ENCODE assay signal across 9 cellular contexts in the genomic region with DNA sequence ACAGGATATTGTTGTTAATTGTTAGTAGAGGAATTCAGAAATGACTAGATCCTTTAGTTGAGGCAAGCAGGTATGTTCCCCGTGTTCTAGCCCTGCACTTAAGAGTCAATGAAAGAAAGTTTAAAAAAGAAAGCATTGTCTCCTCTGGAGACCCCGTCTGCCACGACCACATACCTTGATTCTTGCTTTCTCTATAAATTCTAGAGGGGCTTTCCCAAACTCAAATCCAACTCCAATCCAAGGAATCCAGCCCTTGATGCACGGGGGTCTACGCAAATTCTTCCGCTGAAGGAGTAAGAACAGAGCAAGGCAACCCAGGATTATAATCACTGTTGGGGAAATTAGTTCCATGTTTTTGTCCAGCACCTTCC. TPM values are rescaled to one million over a fixed set of nuclear protein-coding genes. Genes with fewer than 3 reads are reported as not detected.
DNase-seq lines count a peak whose midpoint lies in the region; ATAC-seq and TF ChIP-seq lines count a peak whose summit lies in the region.
"Had no signal": no experiment of that assay in that cellular context is flagged by ENCODE, and none has a peak within 500 bp of the region (broad histone marks: within the 10 kb centered on the region; RNA-seq: fewer than 3 reads in every experiment).

No MANE protein-coding gene starts in this region.

- peak; percentile 17 for DNase-seq in DMS79 treated with DMSO at 0.1 percent for 48 hours (lab: John Stamatoyannopoulos, UW)
- no peak for DNase-seq in DMS79 (lab: John Stamatoyannopoulos, UW)
- no peak for DNase-seq in activated CD8-positive, alpha-beta T cell treated with anti-CD3 and anti-CD28 coated beads, Interleukin-2, amount 10 ng/mL, durations not matched to agents 7 days and 5 days
- no peak for DNase-seq in iPS DF 6.9 (ENCODE audit: low read depth, low spot score)
- no peak for DNase-seq in spleen
- no peak for DNase-seq in stimulated activated CD4-positive, alpha-beta T cell treated with anti-CD3 and anti-CD28 coated beads, Interleukin-2, amount 100 ng/mL, for 48 hours
- DNase-seq in stimulated activated CD4-positive, alpha-beta T cell treated with anti-CD3 and anti-CD28 coated beads, Interleukin-1b, Interleukin-23, amount 100 ng/mL, for 48 hours = no peak

- peaks cover 15% of the 10 kb centered on the region for H3K4me1 Mint-ChIP-seq in activated CD8-positive, alpha-beta T cell treated with anti-CD3 and anti-CD28 coated beads, Interleukin-2, amount 10 ng/mL, durations not matched to agents 7 days and 5 days (ENCODE audit: low read depth)

- no peak for TF ChIP-seq CTCF in spleen (IDR thresholded peaks at IDR 0.05 in 8 of 11, conservative IDR thresholded peaks at IDR 0.05 in 3 of 11)

- no peak for TF ChIP-seq POLR2A in spleen (IDR thresholded peaks at IDR 0.05)

- H3K4me3 Mint-ChIP-seq in activated CD8-positive, alpha-beta T cell treated with anti-CD3 and anti-CD28 coated beads, Interleukin-2, amount 10 ng/mL, durations not matched to agents 7 days and 5 days = peak overlapping the region; percentile 76

- POLR2A ChIA-PET in activated CD8-positive, alpha-beta T cell treated with anti-CD3 and anti-CD28 coated beads, Interleukin-2, amount 10 ng/mL, durations not matched to agents 7 days and 5 days (lab: Charles Lee) = no interaction called here

- no peak overlapping the region for H3K27ac Mint-ChIP-seq in activated CD8-positive, alpha-beta T cell treated with anti-CD3 and anti-CD28 coated beads, Interleukin-2, amount 10 ng/mL, durations not matched to agents 7 days and 5 days

- H3K27me3 Mint-ChIP-seq in activated CD8-positive, alpha-beta T cell treated with anti-CD3 and anti-CD28 coated beads, Interleukin-2, amount 10 ng/mL, durations not matched to agents 7 days and 5 days (ENCODE audit: low read depth) = peaks cover 38% of the 10 kb centered on the region

- no CpG with 5 or more reads among the region's 6 CpGs for WGBS in iPS DF 6.9 (ENCODE audit: insufficient coverage, insufficient read length)
- 2 to 4% (median 3%) methylated on average over 6 of the region's 6 CpGs for WGBS in spleen, 5 donors

- H3K9me3 Mint-ChIP-seq in activated CD8-positive, alpha-beta T cell treated with anti-CD3 and anti-CD28 coated beads, Interleukin-2, amount 10 ng/mL, durations not matched to agents 7 days and 5 days (ENCODE audit: insufficient read depth) = no peaks in the 10 kb centered on the region

- H3K4me3 ChIP-seq in iPS DF 6.9 (ENCODE audit: low read length) (peak overlapping the region; percentile 89; the same call in 1 of the 2 replicates), spleen (peak overlapping the region; percentile 63 to 97 (median 84))

- H3K36me3 ChIP-seq in iPS DF 6.9 (ENCODE audit: control insufficient read depth, insufficient read depth, low read length) (no peaks in the 10 kb centered on the region), spleen (no peaks in the 10 kb centered on the region)

- no peaks in the 10 kb centered on the region for H3K4me1 ChIP-seq in iPS DF 6.9 (ENCODE audit: control insufficient read depth, insufficient read depth, low read length)
- peaks cover 0 to 30% (median 13%) of the 10 kb centered on the region in 6 donors for H3K4me1 ChIP-seq in spleen

- no peak for ATAC-seq in activated CD8-positive, alpha-beta T cell treated with anti-CD3 and anti-CD28 coated beads, Interleukin-2, amount 10 ng/mL, durations not matched to agents 7 days and 5 days
- no peak for ATAC-seq in GM18502 (IDR thresholded peaks at IDR 0.05; ENCODE audit: poor library complexity, unreplicated experiment)

- H3K27me3 ChIP-seq in iPS DF 6.9 (ENCODE audit: control insufficient read depth, insufficient read depth, low read length) (peaks cover 2% of the 10 kb centered on the region; the same call in 1 of the 2 replicates), spleen (replicated peaks in 1 of 7) (peaks cover 0 to 46% (median 9%) of the 10 kb centered on the region in 7 donors)

- CTCF ChIA-PET in activated CD8-positive, alpha-beta T cell treated with anti-CD3 and anti-CD28 coated beads, Interleukin-2, amount 10 ng/mL, durations not matched to agents 7 days and 5 days (lab: Charles Lee) = no interaction called here

- peaks cover 2% of the 10 kb centered on the region for H3K36me3 Mint-ChIP-seq in activated CD8-positive, alpha-beta T cell treated with anti-CD3 and anti-CD28 coated beads, Interleukin-2, amount 10 ng/mL, durations not matched to agents 7 days and 5 days (ENCODE audit: low read depth)

- H3K9me3 ChIP-seq in iPS DF 6.9 (ENCODE audit: control insufficient read depth, insufficient read depth, low read length) (no peaks in the 10 kb centered on the region), spleen (no peaks in the 10 kb centered on the region)

- intact Hi-C loops in spleen (cut with DNase I; ENCODE audit: low total_unique reads) = no loop called here

- H3K27ac ChIP-seq in iPS DF 6.9 (ENCODE audit: low read length) (no peak overlapping the region), spleen (peak overlapping the region in 4 of 8 donors; percentile 76 to 83 (median 81))

RNA-seq across cellular contexts. Expression of gene CYP39A1, which starts 0.4 kb away (rescaled TPM):
- not detected for total RNA-seq in activated CD8-positive, alpha-beta T cell treated with anti-CD3 and anti-CD28 coated beads, Interleukin-2, amount 10 ng/mL, durations not matched to agents 7 days and 5 days
- total RNA-seq in spleen = 1 to 10 TPM in 3 of 7 donors, under 1 TPM in 4; 0.77 to 2.8 (median 0.97) TPM
- polyA plus RNA-seq in spleen = 1 to 10 TPM in 1 of 3 donors, under 1 TPM in 2; 0.39 to 1.2 (median 0.77) TPM
- total RNA-seq: LHCN-M2 had no signal

RNA-seq across cellular contexts. Expression of gene SLC25A27, which starts 0.6 kb away (rescaled TPM):
- total RNA-seq in activated CD8-positive, alpha-beta T cell treated with anti-CD3 and anti-CD28 coated beads, Interleukin-2, amount 10 ng/mL, durations not matched to agents 7 days and 5 days = not detected
- total RNA-seq in spleen = 10 to 100 TPM in 5 of 7 donors, 1 to 10 TPM in 2; 9.2 to 17.8 (median 11.3) TPM
- 10 to 100 TPM in 1 of 3 donors, 1 to 10 TPM in 2; 4.3 to 10.3 (median 7.9) TPM for polyA plus RNA-seq in spleen

RNA-seq across cellular contexts. Expression of gene TDRD6, which starts 35.5 kb away (rescaled TPM):
- not detected for total RNA-seq in activated CD8-positive, alpha-beta T cell treated with anti-CD3 and anti-CD28 coated beads, Interleukin-2, amount 10 ng/mL, durations not matched to agents 7 days and 5 days
- under 1 TPM; 0.17 to 0.98 (median 0.60) TPM for total RNA-seq in spleen
- under 1 TPM; 0.09 to 0.26 (median 0.24) TPM for polyA plus RNA-seq in spleen
- total RNA-seq: LHCN-M2 had no signal

Comparison
In these comparisons a context has a peak if more than half of its experiments do, and no peak if none do; other contexts are left out.
1. RNA of gene SLC25A27, which starts 0.6 kb away (total RNA-seq): 9.2 to 17.8 TPM in spleen; not detected in activated CD8-positive, alpha-beta T cell treated with anti-CD3 and anti-CD28 coated beads, Interleukin-2, amount 10 ng/mL, durations not matched to agents 7 days and 5 days; every median in the first group is over 10 times any median in the second.